ENCODE assay signal across 1 cellular context in genomic region chrX:154547245-154548027, GRCh38.
A peak's percentile ranks its signal among the peaks of the same experiment; 100 is the strongest.
TF ChIP-seq lines count a peak whose summit lies in the region.

A gene with protein sequence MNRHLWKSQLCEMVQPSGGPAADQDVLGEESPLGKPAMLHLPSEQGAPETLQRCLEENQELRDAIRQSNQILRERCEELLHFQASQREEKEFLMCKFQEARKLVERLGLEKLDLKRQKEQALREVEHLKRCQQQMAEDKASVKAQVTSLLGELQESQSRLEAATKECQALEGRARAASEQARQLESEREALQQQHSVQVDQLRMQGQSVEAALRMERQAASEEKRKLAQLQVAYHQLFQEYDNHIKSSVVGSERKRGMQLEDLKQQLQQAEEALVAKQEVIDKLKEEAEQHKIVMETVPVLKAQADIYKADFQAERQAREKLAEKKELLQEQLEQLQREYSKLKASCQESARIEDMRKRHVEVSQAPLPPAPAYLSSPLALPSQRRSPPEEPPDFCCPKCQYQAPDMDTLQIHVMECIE (plus strand): TSS chrX:154547620. CDS start chrX:154552003, 4,383 bp downstream.

TF ChIP-seq in HepG2, 621 proteins besides CTCF, POLR2A, EP300 and RAD21 (continued from another document and continues in another):
- TF ChIP-seq RERE (CRISPR knock-in tag; IDR thresholded peaks at IDR 0.05; ENCODE audit: low read depth) = no peak
- TF ChIP-seq KLF13 (CRISPR knock-in tag; IDR thresholded peaks at IDR 0.05) = no peak
- TF ChIP-seq NR2F6 (IDR thresholded peaks at IDR 0.05) = no peak
- TF ChIP-seq NR2F6 (CRISPR knock-in tag; IDR thresholded peaks at IDR 0.05) = no peak
- no peak for TF ChIP-seq ZNF879 (CRISPR knock-in tag; IDR thresholded peaks at IDR 0.05)
- TF ChIP-seq AHR (CRISPR knock-in tag; IDR thresholded peaks at IDR 0.05) = no peak
- no peak for TF ChIP-seq LCORL (IDR thresholded peaks at IDR 0.05)
- TF ChIP-seq LCORL (CRISPR knock-in tag; IDR thresholded peaks at IDR 0.05) = 0 out of 2 replicates have a peak, but pooled peaks have one; percentile 30
- TF ChIP-seq, protein P1, sequence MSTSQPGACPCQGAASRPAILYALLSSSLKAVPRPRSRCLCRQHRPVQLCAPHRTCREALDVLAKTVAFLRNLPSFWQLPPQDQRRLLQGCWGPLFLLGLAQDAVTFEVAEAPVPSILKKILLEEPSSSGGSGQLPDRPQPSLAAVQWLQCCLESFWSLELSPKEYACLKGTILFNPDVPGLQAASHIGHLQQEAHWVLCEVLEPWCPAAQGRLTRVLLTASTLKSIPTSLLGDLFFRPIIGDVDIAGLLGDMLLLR (CRISPR knock-in tag; IDR thresholded peaks at IDR 0.05) = no peak
- no peak for TF ChIP-seq ZNF318 (CRISPR knock-in tag; IDR thresholded peaks at IDR 0.05)
- TF ChIP-seq TAF15 (IDR thresholded peaks at IDR 0.05; ENCODE audit: low read depth, low read length, poor library complexity, severe bottlenecking) = no peak
- no peak for TF ChIP-seq ZNF577 (CRISPR knock-in tag; IDR thresholded peaks at IDR 0.05; ENCODE audit: borderline replicate concordance, low read depth)
- TF ChIP-seq MXD1 (CRISPR knock-in tag; IDR thresholded peaks at IDR 0.05) = no peak
- no peak for TF ChIP-seq SIX1 (CRISPR knock-in tag; IDR thresholded peaks at IDR 0.05; ENCODE audit: borderline replicate concordance)
- TF ChIP-seq MTF1 (CRISPR knock-in tag; IDR thresholded peaks at IDR 0.05) = no peak
- TF ChIP-seq ZNF501 (CRISPR knock-in tag; IDR thresholded peaks at IDR 0.05) = no peak
- 0 out of 2 replicates have a peak, but pooled peaks have one; percentile 53 for TF ChIP-seq ZNF775 (CRISPR knock-in tag; IDR thresholded peaks at IDR 0.05; ENCODE audit: borderline replicate concordance)
- TF ChIP-seq YEATS2 (CRISPR knock-in tag; IDR thresholded peaks at IDR 0.05; ENCODE audit: borderline replicate concordance) = no peak
- TF ChIP-seq FOXM1 (CRISPR knock-in tag; IDR thresholded peaks at IDR 0.05) = no peak
- no peak for TF ChIP-seq ZNF772 (CRISPR knock-in tag; IDR thresholded peaks at IDR 0.05)
- no peak for TF ChIP-seq EED (CRISPR knock-in tag; IDR thresholded peaks at IDR 0.05)
- TF ChIP-seq, protein P2, sequence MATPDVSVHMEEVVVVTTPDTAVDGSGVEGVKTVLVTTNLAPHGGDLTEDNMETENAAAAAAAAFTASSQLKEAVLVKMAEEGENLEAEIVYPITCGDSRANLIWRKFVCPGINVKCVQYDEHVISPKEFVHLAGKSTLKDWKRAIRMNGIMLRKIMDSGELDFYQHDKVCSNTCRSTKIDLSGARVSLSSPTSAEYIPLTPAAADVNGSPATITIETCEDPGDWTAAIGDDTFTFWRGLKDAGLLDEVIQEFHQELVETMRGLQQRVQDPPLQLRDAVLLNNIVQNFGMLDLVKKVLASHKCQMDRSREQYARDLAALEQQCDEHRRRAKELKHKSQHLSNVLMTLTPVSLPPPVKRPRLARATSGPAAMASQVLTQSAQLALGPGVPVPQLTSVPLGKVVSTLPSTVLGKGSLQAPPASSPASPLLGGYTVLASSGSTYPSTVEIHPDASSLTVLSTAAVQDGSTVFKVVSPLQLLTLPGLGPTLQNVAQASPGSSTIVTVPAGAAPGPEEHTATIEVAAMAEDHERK (CRISPR knock-in tag; IDR thresholded peaks at IDR 0.05; ENCODE audit: low read depth) = no peak
- TF ChIP-seq ISL2 (CRISPR knock-in tag; IDR thresholded peaks at IDR 0.05) = no peak; the same call in 1 of the 2 replicates
- TF ChIP-seq MLXIP (CRISPR knock-in tag; IDR thresholded peaks at IDR 0.05; ENCODE audit: borderline replicate concordance) = no peak
- TF ChIP-seq BHLHE40 (IDR thresholded peaks at IDR 0.05; ENCODE audit: low read length) = no peak
- TF ChIP-seq, protein P3, sequence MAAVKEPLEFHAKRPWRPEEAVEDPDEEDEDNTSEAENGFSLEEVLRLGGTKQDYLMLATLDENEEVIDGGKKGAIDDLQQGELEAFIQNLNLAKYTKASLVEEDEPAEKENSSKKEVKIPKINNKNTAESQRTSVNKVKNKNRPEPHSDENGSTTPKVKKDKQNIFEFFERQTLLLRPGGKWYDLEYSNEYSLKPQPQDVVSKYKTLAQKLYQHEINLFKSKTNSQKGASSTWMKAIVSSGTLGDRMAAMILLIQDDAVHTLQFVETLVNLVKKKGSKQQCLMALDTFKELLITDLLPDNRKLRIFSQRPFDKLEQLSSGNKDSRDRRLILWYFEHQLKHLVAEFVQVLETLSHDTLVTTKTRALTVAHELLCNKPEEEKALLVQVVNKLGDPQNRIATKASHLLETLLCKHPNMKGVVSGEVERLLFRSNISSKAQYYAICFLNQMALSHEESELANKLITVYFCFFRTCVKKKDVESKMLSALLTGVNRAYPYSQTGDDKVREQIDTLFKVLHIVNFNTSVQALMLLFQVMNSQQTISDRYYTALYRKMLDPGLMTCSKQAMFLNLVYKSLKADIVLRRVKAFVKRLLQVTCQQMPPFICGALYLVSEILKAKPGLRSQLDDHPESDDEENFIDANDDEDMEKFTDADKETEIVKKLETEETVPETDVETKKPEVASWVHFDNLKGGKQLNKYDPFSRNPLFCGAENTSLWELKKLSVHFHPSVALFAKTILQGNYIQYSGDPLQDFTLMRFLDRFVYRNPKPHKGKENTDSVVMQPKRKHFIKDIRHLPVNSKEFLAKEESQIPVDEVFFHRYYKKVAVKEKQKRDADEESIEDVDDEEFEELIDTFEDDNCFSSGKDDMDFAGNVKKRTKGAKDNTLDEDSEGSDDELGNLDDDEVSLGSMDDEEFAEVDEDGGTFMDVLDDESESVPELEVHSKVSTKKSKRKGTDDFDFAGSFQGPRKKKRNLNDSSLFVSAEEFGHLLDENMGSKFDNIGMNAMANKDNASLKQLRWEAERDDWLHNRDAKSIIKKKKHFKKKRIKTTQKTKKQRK (IDR thresholded peaks at IDR 0.05; ENCODE audit: low read length) = no peak
- no peak; the same call in 1 of the 2 replicates for TF ChIP-seq SAFB2 (CRISPR knock-in tag; IDR thresholded peaks at IDR 0.05; ENCODE audit: borderline replicate concordance, low read depth)
- TF ChIP-seq, protein P4, sequence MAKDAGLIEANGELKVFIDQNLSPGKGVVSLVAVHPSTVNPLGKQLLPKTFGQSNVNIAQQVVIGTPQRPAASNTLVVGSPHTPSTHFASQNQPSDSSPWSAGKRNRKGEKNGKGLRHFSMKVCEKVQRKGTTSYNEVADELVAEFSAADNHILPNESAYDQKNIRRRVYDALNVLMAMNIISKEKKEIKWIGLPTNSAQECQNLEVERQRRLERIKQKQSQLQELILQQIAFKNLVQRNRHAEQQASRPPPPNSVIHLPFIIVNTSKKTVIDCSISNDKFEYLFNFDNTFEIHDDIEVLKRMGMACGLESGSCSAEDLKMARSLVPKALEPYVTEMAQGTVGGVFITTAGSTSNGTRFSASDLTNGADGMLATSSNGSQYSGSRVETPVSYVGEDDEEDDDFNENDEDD (CRISPR knock-in tag; IDR thresholded peaks at IDR 0.05; ENCODE audit: borderline replicate concordance) = peak; percentile 26; the same call in 1 of the 2 replicates
